ENCODE assay signal across 9 cellular contexts in the genomic region with DNA sequence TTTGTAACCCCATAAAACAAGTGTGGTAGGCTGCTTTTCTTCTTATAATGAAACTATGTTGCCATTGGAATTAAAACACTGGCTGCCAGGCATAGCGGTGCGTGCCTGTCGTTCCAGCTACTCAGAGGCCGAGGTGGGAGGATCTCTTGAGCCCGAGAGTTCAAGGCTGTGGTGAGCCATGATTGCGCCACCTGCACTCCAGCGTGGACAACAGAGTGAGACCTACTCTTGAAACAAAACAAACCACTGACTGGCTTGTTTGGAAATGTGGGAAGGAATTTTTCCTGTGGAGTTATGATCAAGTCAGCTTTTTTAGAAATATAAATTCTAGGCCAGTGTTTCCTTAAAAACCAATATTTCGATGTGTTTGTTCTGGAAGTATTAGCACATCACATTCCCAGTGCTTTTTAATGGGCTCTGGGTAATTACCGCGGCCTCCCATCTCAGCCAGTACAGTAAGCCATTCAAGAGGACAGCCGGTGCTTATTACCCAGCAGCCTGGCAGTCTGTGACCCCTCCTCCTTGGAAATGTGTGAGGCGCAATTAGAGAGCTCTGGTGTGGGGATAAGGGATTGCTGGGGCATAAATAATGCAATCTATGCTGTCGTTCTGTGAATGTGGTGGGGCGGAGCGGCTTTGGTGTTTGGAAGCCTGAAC. TPM values are rescaled to one million over a fixed set of nuclear protein-coding genes. Genes with fewer than 3 reads are reported as not detected.
DNase-seq lines count a peak whose midpoint lies in the region; ATAC-seq and TF ChIP-seq lines count a peak whose summit lies in the region.
"Had no signal": no experiment of that assay in that cellular context is flagged by ENCODE, and none has a peak within 500 bp of the region (broad histone marks: within the 10 kb centered on the region; RNA-seq: fewer than 3 reads in every experiment).

No MANE protein-coding gene starts in this region.

- no peak for ATAC-seq in effector memory CD8-positive, alpha-beta T cell (replicated peaks)
- ATAC-seq in HG02798 (IDR thresholded peaks at IDR 0.05; ENCODE audit: poor library complexity, unreplicated experiment) (no peak), HG03469 (IDR thresholded peaks at IDR 0.05; ENCODE audit: unreplicated experiment) (no peak)
- no peak for ATAC-seq in activated T-cell treated with anti-CD3 and anti-CD28 coated beads, Interleukin-2, amount 50 U/mL, for 4 hours

- peaks cover 31 to 35% of the 10 kb centered on the region in 2 donors for H3K4me1 Mint-ChIP-seq in effector memory CD8-positive, alpha-beta T cell (ENCODE audit: low read depth in 2 of 2)
- peaks cover 22% of the 10 kb centered on the region for H3K4me1 Mint-ChIP-seq in activated T-cell treated with anti-CD3 and anti-CD28 coated beads, Interleukin-2, amount 50 U/mL, for 4 hours (ENCODE audit: low read depth)

- TF ChIP-seq CTCF in fibroblast of the aortic adventitia (IDR thresholded peaks at IDR 0.05; ENCODE audit: insufficient read depth, low read length) = no peak

- H3K4me1 ChIP-seq in HUES64 (ENCODE audit: insufficient read depth, low read length) = peaks cover 33% of the 10 kb centered on the region

- H3K4me3 ChIP-seq in HUES64 (ENCODE audit: low read length) (no peak overlapping the region), SK-N-MC (no peak overlapping the region), fibroblast of the aortic adventitia (ENCODE audit: low read depth, low read length) (no peak overlapping the region)

- no peaks in the 10 kb centered on the region for H3K27me3 ChIP-seq in HUES64 (ENCODE audit: insufficient read depth, low read length)

- H3K27ac Mint-ChIP-seq in effector memory CD8-positive, alpha-beta T cell = no peak overlapping the region

- H3K27me3 Mint-ChIP-seq in effector memory CD8-positive, alpha-beta T cell = no peaks in the 10 kb centered on the region
- H3K27me3 Mint-ChIP-seq in activated T-cell treated with anti-CD3 and anti-CD28 coated beads, Interleukin-2, amount 50 U/mL, for 4 hours (ENCODE audit: low read depth) = no peaks in the 10 kb centered on the region

- H3K9me3 Mint-ChIP-seq in effector memory CD8-positive, alpha-beta T cell = no peaks in the 10 kb centered on the region
- H3K9me3 Mint-ChIP-seq in activated T-cell treated with anti-CD3 and anti-CD28 coated beads, Interleukin-2, amount 50 U/mL, for 4 hours = peaks cover 7% of the 10 kb centered on the region

- intact Hi-C loops in posterior vena cava (cut with DNase I) = no loop called here

- H3K9ac ChIP-seq in HUES64 (ENCODE audit: low read depth, low read length) (no peak overlapping the region), SK-N-MC (ENCODE audit: insufficient read length) (no peak overlapping the region)
- H3K9ac ChIP-seq: parathyroid adenoma had no signal

- H3K4me3 Mint-ChIP-seq in effector memory CD8-positive, alpha-beta T cell = no peak overlapping the region
- no peak overlapping the region for H3K4me3 Mint-ChIP-seq in activated T-cell treated with anti-CD3 and anti-CD28 coated beads, Interleukin-2, amount 50 U/mL, for 4 hours

- WGBS in HUES64 = 83% methylated on average over 15 of the region's 15 CpGs

- no peak for DNase-seq in SK-N-MC (ENCODE audit: low read depth, low spot score)
- DNase-seq in fibroblast of the aortic adventitia (ENCODE audit: low read depth) = peak; percentile 97
- DNase-seq in posterior vena cava (ENCODE audit: low spot score) = peak; percentile 94
- no peak for DNase-seq in effector memory CD8-positive, alpha-beta T cell
- no peak for DNase-seq in activated T-cell treated with anti-CD3 and anti-CD28 coated beads, Interleukin-2, amount 50 U/mL, for 4 hours

- H3K9me3 ChIP-seq in HUES64 (ENCODE audit: insufficient read depth, low read depth, low read length) = no peaks in the 10 kb centered on the region
- H3K9me3 ChIP-seq in SK-N-MC (ENCODE audit: low read depth, low read length) = no peaks in the 10 kb centered on the region

- peak overlapping the region; percentile 77 for H3K27ac ChIP-seq in HUES64 (ENCODE audit: low read depth, low read length)
- H3K27ac ChIP-seq in SK-N-MC = peak overlapping the region; percentile 73; the same call in 1 of the 2 replicates
- H3K27ac ChIP-seq: parathyroid adenoma had no signal

- peaks cover 9% of the 10 kb centered on the region for H3K36me3 Mint-ChIP-seq in effector memory CD8-positive, alpha-beta T cell (ENCODE audit: insufficient read depth)
- peaks cover 25% of the 10 kb centered on the region for H3K36me3 Mint-ChIP-seq in activated T-cell treated with anti-CD3 and anti-CD28 coated beads, Interleukin-2, amount 50 U/mL, for 4 hours (ENCODE audit: insufficient read depth)

- H3K36me3 ChIP-seq in HUES64 (ENCODE audit: insufficient read depth, low read length) (no peaks in the 10 kb centered on the region), SK-N-MC (ENCODE audit: insufficient read depth, low read length) (no peaks in the 10 kb centered on the region)

RNA-seq across cellular contexts. Expression of a gene that starts 58.3 kb away (rescaled TPM):
- polyA plus RNA-seq in HUES64 (2013, experiment 1 of 2) = 21.1 TPM
- polyA plus RNA-seq in HUES64 (2013, experiment 2 of 2) = 28.0 TPM
- total RNA-seq in fibroblast of the aortic adventitia (ENCODE audit: low replicate concordance) (23.2 and 51.6 TPM in 2 replicates), posterior vena cava (10 to 100 TPM; 29.4 to 39.2 TPM)
- 10 to 100 TPM; 17.2 to 22.3 (median 22.2) TPM for total RNA-seq in activated T-cell treated with anti-CD3 and anti-CD28 coated beads, Interleukin-2, amount 50 U/mL, for 4 hours

Comparison
In these comparisons a context has a peak if more than half of its experiments do, and no peak if none do; other contexts are left out.
1. DNase-seq: peak in fibroblast of the aortic adventitia (single experiment) and posterior vena cava (single experiment); none in SK-N-MC (single experiment), effector memory CD8-positive, alpha-beta T cell (0 of 3) and activated T-cell treated with anti-CD3 and anti-CD28 coated beads, Interleukin-2, amount 50 U/mL, for 4 hours (single experiment).